Comparison of ENCODE assay signal across 22 cellular contexts in the genomic region with DNA sequence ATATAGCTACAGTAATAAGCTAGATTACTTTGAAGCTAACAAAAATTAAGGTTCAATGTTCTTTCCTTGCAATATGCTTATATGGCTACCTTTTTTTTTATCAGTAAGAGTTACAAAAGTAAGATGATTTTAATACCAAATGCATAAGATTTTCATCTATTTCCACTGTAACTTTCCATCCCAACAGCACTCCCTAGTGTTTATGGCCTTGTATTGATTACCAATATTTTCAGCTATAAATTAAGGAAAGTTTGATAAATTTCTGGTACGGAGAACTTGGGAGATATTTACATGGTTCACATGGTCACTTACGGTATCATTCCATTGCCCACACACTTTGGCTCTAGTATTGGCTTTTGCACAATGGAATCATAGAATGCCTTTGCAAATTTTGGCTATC.
"Had no signal": no experiment of that assay in that cellular context is flagged by ENCODE, and none has a peak within 500 bp of the region (broad histone marks: within the 10 kb centered on the region; RNA-seq: fewer than 3 reads in every experiment).

No MANE protein-coding gene starts in this region.

- ATAC-seq: activated CD4-positive, alpha-beta T cell treated with anti-CD3 and anti-CD28 coated beads for 36 hours; lower lobe of right lung; natural killer cell; WTC11 had no signal

- H3K9ac ChIP-seq: parathyroid adenoma had no signal

- H3K79me2 ChIP-seq: parathyroid adenoma had no signal

- H3K27ac ChIP-seq: brain microvascular endothelial cell, colonic mucosa, lower lobe of right lung, parathyroid adenoma, spleen, tibial artery had no signal

- H3K4me1 ChIP-seq: colonic mucosa, lower lobe of right lung, parathyroid adenoma, spleen, tibial artery had no signal

- H3K4me1 Mint-ChIP-seq: activated CD4-positive, alpha-beta T cell treated with anti-CD3 and anti-CD28 coated beads for 36 hours; activated naive CD8-positive, alpha-beta T cell treated with anti-CD3 and anti-CD28 coated beads for 36 hours; natural killer cell had no signal

- H3K36me3 ChIP-seq: brain microvascular endothelial cell, colonic mucosa, lower lobe of right lung, spleen, tibial artery had no signal

- H3K36me3 Mint-ChIP-seq: activated naive CD8-positive, alpha-beta T cell treated with anti-CD3 and anti-CD28 coated beads for 36 hours; natural killer cell; WTC11 had no signal

- H3K9me3 Mint-ChIP-seq: WTC11 had no signal

- H3K9me3 ChIP-seq: colonic mucosa, lower lobe of right lung, spleen, tibial artery had no signal

- DNase-seq: activated CD4-positive, alpha-beta T cell treated with anti-CD3 and anti-CD28 coated beads for 36 hours; activated CD4-positive, alpha-beta T cell treated with anti-CD3 and anti-CD28 coated beads, Interleukin-2, amount 50 U/mL, for 48 hours; activated naive CD8-positive, alpha-beta T cell treated with anti-CD3 and anti-CD28 coated beads for 36 hours; activated T-cell treated with anti-CD3 and anti-CD28 coated beads for 4 hours; amygdala; brain microvascular endothelial cell; central memory CD4-positive, alpha-beta T cell; colonic mucosa; foreskin fibroblast; glutamatergic neuron; hypothalamus; islet precursor cell; lower lobe of right lung; natural killer cell; spleen; stimulated activated naive CD4-positive, alpha-beta T cell; substantia nigra; SW 1271; tibial artery had no signal

- H3K27me3 Mint-ChIP-seq: activated CD4-positive, alpha-beta T cell treated with anti-CD3 and anti-CD28 coated beads for 36 hours; activated naive CD8-positive, alpha-beta T cell treated with anti-CD3 and anti-CD28 coated beads for 36 hours had no signal

- H3K27me3 ChIP-seq: brain microvascular endothelial cell, colonic mucosa, spleen, tibial artery had no signal

- H3K4me3 ChIP-seq: colonic mucosa, lower lobe of right lung, spleen, tibial artery had no signal

- H2AFZ ChIP-seq: parathyroid adenoma had no signal

- H3K4me3 Mint-ChIP-seq: activated CD4-positive, alpha-beta T cell treated with anti-CD3 and anti-CD28 coated beads for 36 hours; activated naive CD8-positive, alpha-beta T cell treated with anti-CD3 and anti-CD28 coated beads for 36 hours; activated T-helper 1 cell treated with anti-CD3 and anti-CD28 coated beads, Interleukin-12 subunit alpha, Interleukin-12 subunit beta, Interleukin-2, Interleukin-4 antibody, amounts not matched to agents 30 ng/mL and 10 ng/mL and 1 ng/mL, durations not matched to agents 14 hours and 24 hours and 36 hours; natural killer cell; WTC11 had no signal

- H3K27ac Mint-ChIP-seq: activated CD4-positive, alpha-beta T cell treated with anti-CD3 and anti-CD28 coated beads for 36 hours; activated naive CD8-positive, alpha-beta T cell treated with anti-CD3 and anti-CD28 coated beads for 36 hours; activated T-helper 1 cell treated with anti-CD3 and anti-CD28 coated beads, Interleukin-12 subunit alpha, Interleukin-12 subunit beta, Interleukin-2, Interleukin-4 antibody, amounts not matched to agents 30 ng/mL and 10 ng/mL and 1 ng/mL, durations not matched to agents 14 hours and 24 hours and 36 hours; natural killer cell; WTC11 had no signal
